In genomic region chr22:24115247-24116207, GRCh38 we compare ENCODE assay signal across 21 cellular contexts.
A peak's percentile ranks its signal among the peaks of the same experiment; 100 is the strongest.
DNase-seq lines count a peak whose midpoint lies in the region; ATAC-seq lines count a peak whose summit lies in the region.
"Had no signal": no experiment of that assay in that cellular context is flagged by ENCODE, and none has a peak within 500 bp of the region (broad histone marks: within the 10 kb centered on the region; RNA-seq: fewer than 3 reads in every experiment).

No MANE protein-coding gene starts in this region.

- no peaks in the 10 kb centered on the region for H3K4me1 Mint-ChIP-seq in activated T-helper 17 cell treated with anti-CD3 and anti-CD28 coated beads, Interleukin-2, amount 50 U/mL, for 72 hours
- H3K4me1 Mint-ChIP-seq in stimulated activated effector memory CD8-positive, alpha-beta T cell treated with anti-CD3 and anti-CD28 coated beads, Interleukin-12 subunit alpha, Interleukin-12 subunit beta, amount 100 ng/mL, for 72 hours: no peaks in the 10 kb centered on the region

- H3K9me3 Mint-ChIP-seq in activated T-helper 17 cell treated with anti-CD3 and anti-CD28 coated beads, Interleukin-2, amount 50 U/mL, for 72 hours: no peaks in the 10 kb centered on the region
- peaks cover 2% of the 10 kb centered on the region for H3K9me3 Mint-ChIP-seq in stimulated activated effector memory CD8-positive, alpha-beta T cell treated with anti-CD3 and anti-CD28 coated beads, Interleukin-12 subunit alpha, Interleukin-12 subunit beta, amount 100 ng/mL, for 72 hours

- peaks cover 14% of the 10 kb centered on the region for H3K36me3 ChIP-seq in H7 (replicated peaks; ENCODE audit: control insufficient read depth, insufficient read depth, low read length)

- H3K27me3 Mint-ChIP-seq in activated T-helper 17 cell treated with anti-CD3 and anti-CD28 coated beads, Interleukin-2, amount 50 U/mL, for 72 hours: no peaks in the 10 kb centered on the region

- H3K27me3 ChIP-seq in H7 (ENCODE audit: control insufficient read depth, insufficient read depth, low read length): no peaks in the 10 kb centered on the region
- H3K27me3 ChIP-seq: BE2C, SJSA1 had no signal

- DNase-seq in left ventricle myocardium superior: peak; percentile 14
- DNase-seq in Right ventricle myocardium inferior (ENCODE audit: missing footprints): no peak
- DNase-seq in left colon: no peak
- no peak for DNase-seq in stimulated activated effector memory CD8-positive, alpha-beta T cell treated with anti-CD3 and anti-CD28 coated beads, Interleukin-12 subunit alpha, Interleukin-12 subunit beta, amount 100 ng/mL, for 72 hours (ENCODE audit: low spot score in 2 of 2)
- no peak for DNase-seq in DMS79 treated with DMSO at 0.1 percent for 48 hours (lab: John Stamatoyannopoulos, UW)
- DNase-seq in H7: no peak
- DNase-seq in ACHN: no peak
- DNase-seq: BE2C, DMS53, Kasumi-1, NCI-H1694, NCI-H2081, NCI-H2171, NCI-H524 treated with DMSO at 0.1 percent for 48 hours, NCI-H82 had no signal

- no peak for ATAC-seq in left ventricle myocardium superior
- no peak for ATAC-seq in Right ventricle myocardium inferior
- no peak for ATAC-seq in activated T-helper 17 cell treated with anti-CD3 and anti-CD28 coated beads, Interleukin-2, amount 50 U/mL, for 72 hours (replicated peaks)
- ATAC-seq in left colon: peak; percentile 55
- no peak for ATAC-seq in stimulated activated effector memory CD8-positive, alpha-beta T cell treated with anti-CD3 and anti-CD28 coated beads, Interleukin-12 subunit alpha, Interleukin-12 subunit beta, amount 100 ng/mL, for 72 hours
- ATAC-seq: A549, GM23338, HCT116, Panc1 had no signal

- H3K27ac Mint-ChIP-seq in activated T-helper 17 cell treated with anti-CD3 and anti-CD28 coated beads, Interleukin-2, amount 50 U/mL, for 72 hours: peak overlapping the region; percentile 30
- H3K27ac Mint-ChIP-seq in stimulated activated effector memory CD8-positive, alpha-beta T cell treated with anti-CD3 and anti-CD28 coated beads, Interleukin-12 subunit alpha, Interleukin-12 subunit beta, amount 100 ng/mL, for 72 hours: peak overlapping the region; percentile 43
- H3K27ac Mint-ChIP-seq: GM23338 had no signal

- in situ Hi-C loops in ACHN (cut with HindIII; ENCODE audit: low pct_ligation_motif_present, low pct_unique_long_range_greater_than_20kb, low sequenced_read_pairs): no loop called here

- H3K36me3 Mint-ChIP-seq in activated T-helper 17 cell treated with anti-CD3 and anti-CD28 coated beads, Interleukin-2, amount 50 U/mL, for 72 hours (ENCODE audit: low read depth): peaks cover 80% of the 10 kb centered on the region
- H3K36me3 Mint-ChIP-seq in stimulated activated effector memory CD8-positive, alpha-beta T cell treated with anti-CD3 and anti-CD28 coated beads, Interleukin-12 subunit alpha, Interleukin-12 subunit beta, amount 100 ng/mL, for 72 hours: peaks cover 71% of the 10 kb centered on the region

- intact Hi-C loops in left ventricle myocardium superior (cut with micrococcal nuclease): no loop called here
- intact Hi-C loops in Right ventricle myocardium inferior (cut with DNase I): no loop called here
- intact Hi-C loops in left colon (cut with DNase I, micrococcal nuclease): no loop called here

- H3K4me3 Mint-ChIP-seq in activated T-helper 17 cell treated with anti-CD3 and anti-CD28 coated beads, Interleukin-2, amount 50 U/mL, for 72 hours: no peak overlapping the region
- H3K4me3 Mint-ChIP-seq in stimulated activated effector memory CD8-positive, alpha-beta T cell treated with anti-CD3 and anti-CD28 coated beads, Interleukin-12 subunit alpha, Interleukin-12 subunit beta, amount 100 ng/mL, for 72 hours: no peak overlapping the region
- H3K4me3 Mint-ChIP-seq: GM23338 had no signal

- no peak overlapping the region for H3K4me3 ChIP-seq in H7 (ENCODE audit: insufficient read depth, low read depth, low read length)
- H3K4me3 ChIP-seq: A549, GM23338, SJSA1 had no signal
